ENCODE assay signal across 12 cellular contexts in genomic region chr4:110184124-110184790, GRCh38. TPM values are rescaled to one million over a fixed set of nuclear protein-coding genes. Genes with fewer than 3 reads are reported as not detected.
DNase-seq lines count a peak whose midpoint lies in the region; ATAC-seq, FAIRE-seq and TF ChIP-seq lines count a peak whose summit lies in the region.
"Had no signal": no experiment of that assay in that cellular context is flagged by ENCODE, and none has a peak within 500 bp of the region (broad histone marks: within the 10 kb centered on the region; RNA-seq: fewer than 3 reads in every experiment).

No MANE protein-coding gene starts in this region.

- no peak overlapping the region for H2AK5ac ChIP-seq in IMR-90 (ENCODE audit: low read depth, low read length)

- no peak overlapping the region for H4K8ac ChIP-seq in IMR-90 (ENCODE audit: low read depth in 2 of 2, low read length in 2 of 2)

- H3K36me3 Mint-ChIP-seq in astrocyte (ENCODE audit: low read depth, unreplicated experiment) (peaks cover 2% of the 10 kb centered on the region), nephron progenitor cell (ENCODE audit: low read depth) (peaks cover 59% of the 10 kb centered on the region)

- H2AK9ac ChIP-seq in IMR-90 (replicated peaks; ENCODE audit: low read depth, low read length, poor library complexity) = no peak overlapping the region

- CTCF ChIA-PET in IMR-90 (lab: Yijun Ruan, JAX) = no interaction called here

- intact Hi-C loops in IMR-90 (cut with micrococcal nuclease) = no loop called here

- ATAC-seq in GM18868 (IDR thresholded peaks at IDR 0.05; ENCODE audit: unreplicated experiment) = peak; percentile 53
- ATAC-seq in IMR-90 (ENCODE audit: low read depth) = peak; percentile 21; the same call in 1 of the 2 replicates

- H3K9me1 ChIP-seq in IMR-90 (ENCODE audit: insufficient read depth, low read length) = no peaks in the 10 kb centered on the region

- H3K79me1 ChIP-seq in IMR-90 (ENCODE audit: low read depth in 1 of 2, low read length in 2 of 2) = peaks cover 8 to 12% of the 10 kb centered on the region in 2 experiments; a peak in 3 of 4 replicates

- H3K27ac ChIP-seq in IMR-90 (ENCODE audit: insufficient read depth, low read length) = no peak overlapping the region
- H3K27ac ChIP-seq in astrocyte (ENCODE audit: low read depth, low read length) = no peak overlapping the region
- H3K27ac ChIP-seq: WERI-Rb-1 had no signal

- H3K14ac ChIP-seq in IMR-90 (replicated peaks; ENCODE audit: low read depth, low read length) = no peak overlapping the region

- BruUV-seq in IMR-90 (replicated peaks; lab: Mats Ljungman, UMichigan) = no TSS peak

- no peak for TF ChIP-seq POLR2A in IMR-90 (IDR thresholded peaks at IDR 0.05; ENCODE audit: low read depth, low read length)

- H4K91ac ChIP-seq in IMR-90 (ENCODE audit: insufficient read depth, low read depth, low read length) = no peak overlapping the region

- H3K4ac ChIP-seq in IMR-90 (ENCODE audit: low read depth, low read length) = no peak overlapping the region

- FAIRE-seq in astrocyte (lab: Jason Lieb, UNC) (peak; percentile 83), frontal cortex (lab: Jason Lieb, UNC) (no peak)

- H2BK15ac ChIP-seq in IMR-90 (ENCODE audit: low read depth, low read length) = no peak overlapping the region

- no peak overlapping the region for H2BK120ac ChIP-seq in IMR-90 (ENCODE audit: low read depth, low read length)

- H3K23ac ChIP-seq in IMR-90 (ENCODE audit: low read depth, low read length) = 0 out of 2 replicates have a peak overlapping the region, but pooled peaks have one; percentile 5

- H3K79me2 ChIP-seq in astrocyte (ENCODE audit: insufficient read depth, low read length) = peaks cover 34% of the 10 kb centered on the region

- no peak overlapping the region for H3K18ac ChIP-seq in IMR-90 (ENCODE audit: low read depth, low read length)

- H2AFZ ChIP-seq in IMR-90 (replicated peaks; ENCODE audit: low read length, poor library complexity) = no peak overlapping the region
- H2AFZ ChIP-seq in astrocyte (ENCODE audit: low read depth, low read length) = no peak overlapping the region

- H3K9me3 Mint-ChIP-seq in astrocyte (ENCODE audit: unreplicated experiment) (no peaks in the 10 kb centered on the region), nephron progenitor cell (no peaks in the 10 kb centered on the region)

- DNase-seq in IMR-90 (no peak), astrocyte (ENCODE audit: low read depth) (peak; percentile 61), nephron progenitor cell (no peak), hippocampal formation (lab: John Stamatoyannopoulos, UW) (no peak), NCI-H2107 (lab: John Stamatoyannopoulos, UW) (no peak), frontal cortex (ENCODE audit: low spot score in 2 of 2) (no peak)
- DNase-seq: erythroblast; stimulated activated CD4-positive, alpha-beta T cell treated with anti-CD3 and anti-CD28 coated beads, Interleukin-15, amount 100 ng/mL, for 24 hours; WERI-Rb-1 had no signal

- H3K27me3 Mint-ChIP-seq in astrocyte (ENCODE audit: low read depth, unreplicated experiment) (no peaks in the 10 kb centered on the region), nephron progenitor cell (ENCODE audit: low read depth, poor library complexity) (no peaks in the 10 kb centered on the region)
- H3K27me3 Mint-ChIP-seq: activated naive CD8-positive, alpha-beta T cell had no signal

- no peak overlapping the region for H4K5ac ChIP-seq in IMR-90 (ENCODE audit: low read depth, low read length)

- H3K27me3 ChIP-seq in IMR-90 (ENCODE audit: control insufficient read depth, insufficient read depth, low read length) = no peaks in the 10 kb centered on the region
- H3K27me3 ChIP-seq in astrocyte (ENCODE audit: insufficient read depth, low read length) = peaks cover 2% of the 10 kb centered on the region

- H3K56ac ChIP-seq in IMR-90 (ENCODE audit: extremely low read depth, insufficient read depth, low read length) = no peak overlapping the region

- H3K4me3 ChIP-seq in IMR-90 (ENCODE audit: insufficient read depth, low read depth, low read length) (no peak overlapping the region), astrocyte (ENCODE audit: insufficient read depth, low read depth, low read length) (no peak overlapping the region)
- H3K4me3 ChIP-seq: lung had no signal

- in situ Hi-C loops in IMR-90 (cut with MboI; ENCODE audit: low sequenced_read_pairs) = no loop called here

- 60% methylated on average over 1 of the region's 4 CpGs; no CpG with 5 or more reads in 1 of the 2 experiments for WGBS in IMR-90 (ENCODE audit: extremely low coverage in 2 of 2, insufficient read length in 1 of 2), 2 experiments

- dilution Hi-C loops in IMR-90 (cut with HindIII; ENCODE audit: low sequenced_read_pairs, unreplicated experiment) = no loop called here

- no peak overlapping the region for H3K4me2 ChIP-seq in IMR-90 (ENCODE audit: low read depth, low read length)
- peak overlapping the region; percentile 48 for H3K4me2 ChIP-seq in astrocyte (ENCODE audit: low read length)

- POLR2A ChIA-PET in IMR-90 (lab: Charles Lee; ENCODE audit: unreplicated experiment) = no interaction called here

- no peaks in the 10 kb centered on the region for H4K20me1 ChIP-seq in IMR-90 (ENCODE audit: insufficient read depth, low read length)
- peaks cover 19% of the 10 kb centered on the region for H4K20me1 ChIP-seq in astrocyte (ENCODE audit: insufficient read depth, low read length)

- H3K27ac Mint-ChIP-seq in astrocyte (ENCODE audit: unreplicated experiment) = no peak overlapping the region
- H3K27ac Mint-ChIP-seq in nephron progenitor cell = peak overlapping the region; percentile 72
- H3K27ac Mint-ChIP-seq: activated naive CD8-positive, alpha-beta T cell had no signal

- no peak overlapping the region for H2BK5ac ChIP-seq in IMR-90 (ENCODE audit: low read depth, low read length, poor library complexity, severe bottlenecking)

- H2BK20ac ChIP-seq in IMR-90 (ENCODE audit: low read depth, low read length) = no peak overlapping the region

- H3K9ac ChIP-seq in IMR-90 (ENCODE audit: low read depth, low read length) = no peak overlapping the region
- H3K9ac ChIP-seq in astrocyte (ENCODE audit: low read length) = no peak overlapping the region

- H3K4me1 Mint-ChIP-seq in astrocyte (ENCODE audit: low read depth, unreplicated experiment) = peaks cover 6% of the 10 kb centered on the region
- peaks cover 41% of the 10 kb centered on the region for H3K4me1 Mint-ChIP-seq in nephron progenitor cell

- H3K4me1 ChIP-seq in IMR-90 (ENCODE audit: control insufficient read depth, insufficient read depth, low read length) (0 out of 2 replicates have a peak, but pooled peaks cover 2% of the 10 kb centered on the region), astrocyte (ENCODE audit: insufficient read depth, low read length) (peaks cover 16% of the 10 kb centered on the region)

- H3K4me3 Mint-ChIP-seq in astrocyte (ENCODE audit: unreplicated experiment) = no peak overlapping the region
- H3K4me3 Mint-ChIP-seq in nephron progenitor cell = no peak overlapping the region
- H3K4me3 Mint-ChIP-seq: activated naive CD8-positive, alpha-beta T cell had no signal

- H3K9me3 ChIP-seq in IMR-90 (ENCODE audit: control insufficient read depth, insufficient read depth, low read length) = no peaks in the 10 kb centered on the region
- H3K9me3 ChIP-seq in astrocyte (ENCODE audit: insufficient read depth, low read depth, low read length) = no peaks in the 10 kb centered on the region

- H3K36me3 ChIP-seq in IMR-90 (ENCODE audit: control insufficient read depth, insufficient read depth, low read length) = no peaks in the 10 kb centered on the region
- H3K36me3 ChIP-seq in astrocyte (ENCODE audit: insufficient read depth, low read length) = no peaks in the 10 kb centered on the region
- H3K36me3 ChIP-seq: WERI-Rb-1 had no signal

- no peak for TF ChIP-seq CTCF in IMR-90 (conservative IDR thresholded peaks at IDR 0.05; ENCODE audit: low read depth, low read length)
- TF ChIP-seq CTCF in astrocyte (IDR thresholded peaks at IDR 0.05; ENCODE audit: insufficient read depth, low read depth, low read length) = no peak
- no peak for TF ChIP-seq CTCF in nephron progenitor cell (IDR thresholded peaks at IDR 0.05)

- TF ChIP-seq RAD21 in IMR-90 (IDR thresholded peaks at IDR 0.05; ENCODE audit: low read length) = no peak

TF ChIP-seq in IMR-90, 13 proteins besides CTCF, POLR2A, EP300 and RAD21 (continues in another document):
- no peak for TF ChIP-seq BHLHE40 (IDR thresholded peaks at IDR 0.05; ENCODE audit: low read depth, low read length)
- TF ChIP-seq SMC3 (IDR thresholded peaks at IDR 0.05; ENCODE audit: low read depth, low read length) = no peak
- no peak for TF ChIP-seq USF2 (IDR thresholded peaks at IDR 0.05; ENCODE audit: low read depth, low read length)
- TF ChIP-seq MXI1 (IDR thresholded peaks at IDR 0.05; ENCODE audit: borderline replicate concordance, low read depth, low read length) = no peak
- TF ChIP-seq MAZ (IDR thresholded peaks at IDR 0.05; ENCODE audit: borderline replicate concordance, low read depth, low read length) = no peak
- TF ChIP-seq RCOR1 (IDR thresholded peaks at IDR 0.05; ENCODE audit: insufficient replicate concordance, low read length) = no peak
- TF ChIP-seq RFX5 (IDR thresholded peaks at IDR 0.05; ENCODE audit: low read depth, low read length) = no peak
- no peak for TF ChIP-seq MAFK (IDR thresholded peaks at IDR 0.05; ENCODE audit: low read depth, low read length)
- no peak for TF ChIP-seq CHD1 (IDR thresholded peaks at IDR 0.05; ENCODE audit: low read depth, low read length)
- TF ChIP-seq NFE2L2 (IDR thresholded peaks at IDR 0.05; ENCODE audit: low read depth, low read length) = no peak
- TF ChIP-seq FOS (IDR thresholded peaks at IDR 0.05; ENCODE audit: low read depth, low read length) = no peak

RNA-seq across cellular contexts. Expression of gene ELOVL6, which starts 14.2 kb away (rescaled TPM):
- total RNA-seq in IMR-90 (2012; rRNA removed) (17.5 and 19.0 TPM in 2 replicates), astrocyte (19.2 and 25.5 TPM in 2 replicates), frontal cortex (27.7 TPM)
- 12.6 and 17.9 TPM in 2 replicates for polyA plus RNA-seq in IMR-90 (2012; rRNA removed)
- 4.2 and 5.8 TPM in 2 replicates for polyA plus RNA-seq in IMR-90 (2012; cell fraction: cytosol; rRNA removed)
- 1.8 and 11.5 TPM in 2 replicates for polyA plus RNA-seq in IMR-90 (2012; cell fraction: nucleus; rRNA removed; ENCODE audit: low replicate concordance)
